26 cellular contexts compared by ENCODE assay signal in the genomic region with DNA sequence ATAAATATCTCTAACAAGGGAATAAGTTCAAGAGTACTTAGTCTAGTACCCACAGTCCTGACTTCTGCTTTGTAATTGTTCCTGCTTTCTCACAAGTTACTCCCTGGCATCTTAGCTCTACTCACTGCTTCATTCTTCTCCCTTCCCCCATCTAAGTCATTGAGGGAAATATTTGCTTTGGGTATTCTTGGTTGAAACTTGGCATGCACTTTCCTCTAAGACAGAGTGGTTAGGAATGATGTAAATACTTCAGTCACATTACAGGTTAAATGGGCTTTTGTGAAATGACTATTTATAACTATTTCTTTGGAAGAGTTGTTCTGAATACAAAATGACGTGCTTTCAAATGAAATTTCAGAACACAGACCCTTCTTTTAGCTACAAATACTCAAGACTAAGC.
"Had no signal": no experiment of that assay in that cellular context is flagged by ENCODE, and none has a peak within 500 bp of the region (broad histone marks: within the 10 kb centered on the region; RNA-seq: fewer than 3 reads in every experiment).

No MANE protein-coding gene starts in this region.

- H3K4me3 ChIP-seq: MG63, SJSA1 had no signal

- H3K36me3 ChIP-seq: MG63, SJSA1 had no signal

- FAIRE-seq: HTR-8/SVneo, RCC 7860 had no signal

- DNase-seq: Karpas-422, KG1, MG63, NCI-H1092, NCI-H1105 treated with DMSO at 0.1 percent for 48 hours, NCI-H1417 treated with DMSO at 0.1 percent for 48 hours, NCI-H146, NCI-H1694 treated with DMSO at 0.1 percent for 48 hours, NCI-H1930, NCI-H2081 treated with DMSO at 0.1 percent for 48 hours, NCI-H2171, NCI-H226, NCI-H446, NCI-H510A, NCI-H524 treated with DMSO at 0.1 percent for 48 hours, NCI-H69, NCI-H774, Right ventricle myocardium superior, RPMI8226, SIG-M5, SK-N-SH, SW 1271 had no signal

- H3K9me3 ChIP-seq: MG63, SJSA1, SK-N-SH had no signal

- H3K27me3 ChIP-seq: MG63, SJSA1 had no signal

- H3K27ac ChIP-seq: HL-60, SJSA1 had no signal

- H3K4me1 ChIP-seq: SJSA1 had no signal
